13 cellular contexts compared by ENCODE assay signal in genomic region chr10:78222096-78222790, GRCh38.
"Had no signal": no experiment of that assay in that cellular context is flagged by ENCODE, and none has a peak within 500 bp of the region (broad histone marks: within the 10 kb centered on the region; RNA-seq: fewer than 3 reads in every experiment).

No MANE protein-coding gene starts in this region.

- H3K9me3 ChIP-seq: pancreas, transverse colon, vagina had no signal

- H3K4me3 Mint-ChIP-seq: activated CD4-positive, alpha-beta memory T cell treated with anti-CD3 and anti-CD28 coated beads, Interleukin-2, amount 10 ng/mL, durations not matched to agents 7 days and 5 days; activated CD4-positive, alpha-beta T cell treated with anti-CD3 and anti-CD28 coated beads for 36 hours; naive B cell had no signal

- H3K9me3 Mint-ChIP-seq: activated CD4-positive, alpha-beta memory T cell treated with anti-CD3 and anti-CD28 coated beads, Interleukin-2, amount 10 ng/mL, durations not matched to agents 7 days and 5 days; activated naive CD4-positive, alpha-beta T cell treated with anti-CD3 and anti-CD28 coated beads, Interleukin-2, amount 50 U/mL, for 72 hours had no signal

- H3K4me3 ChIP-seq: lung, pancreas, transverse colon, vagina had no signal

- H3K27ac ChIP-seq: pancreas, transverse colon, vagina had no signal

- H3K4me1 ChIP-seq: pancreas had no signal

- H3K36me3 Mint-ChIP-seq: activated naive CD4-positive, alpha-beta T cell treated with anti-CD3 and anti-CD28 coated beads, Interleukin-2, amount 50 U/mL, for 72 hours; naive B cell had no signal

- H3K27me3 ChIP-seq: pancreas, transverse colon, vagina had no signal

- DNase-seq: activated CD4-positive, alpha-beta memory T cell treated with anti-CD3 and anti-CD28 coated beads, Interleukin-2, amount 10 ng/mL, durations not matched to agents 7 days and 5 days; activated CD4-positive, alpha-beta T cell treated with anti-CD3 and anti-CD28 coated beads for 36 hours; activated effector memory CD4-positive, alpha-beta T cell treated with anti-CD3 and anti-CD28 coated beads, Interleukin-2, amount 50 U/mL, for 16 hours; activated T-cell treated with anti-CD3 and anti-CD28 coated beads, Interleukin-2, amount 50 U/mL, for 48 hours; islet precursor cell; naive B cell; pancreas; stimulated activated naive CD4-positive, alpha-beta T cell; transverse colon had no signal

- H3K27ac Mint-ChIP-seq: activated CD4-positive, alpha-beta memory T cell treated with anti-CD3 and anti-CD28 coated beads, Interleukin-2, amount 10 ng/mL, durations not matched to agents 7 days and 5 days; activated CD4-positive, alpha-beta T cell treated with anti-CD3 and anti-CD28 coated beads for 36 hours; activated naive CD4-positive, alpha-beta T cell treated with anti-CD3 and anti-CD28 coated beads, Interleukin-2, amount 50 U/mL, for 72 hours; naive B cell had no signal

- H3K36me3 ChIP-seq: pancreas, transverse colon, vagina had no signal

- H3K4me1 Mint-ChIP-seq: activated CD4-positive, alpha-beta memory T cell treated with anti-CD3 and anti-CD28 coated beads, Interleukin-2, amount 10 ng/mL, durations not matched to agents 7 days and 5 days; activated CD4-positive, alpha-beta T cell treated with anti-CD3 and anti-CD28 coated beads for 36 hours; naive B cell had no signal

- ATAC-seq: activated CD4-positive, alpha-beta T cell treated with anti-CD3 and anti-CD28 coated beads for 36 hours; activated naive CD4-positive, alpha-beta T cell treated with anti-CD3 and anti-CD28 coated beads, Interleukin-2, amount 50 U/mL, for 72 hours; esophagus mucosa; pancreas had no signal
